Comparison of ENCODE assay signal across 30 cellular contexts in the genomic region with DNA sequence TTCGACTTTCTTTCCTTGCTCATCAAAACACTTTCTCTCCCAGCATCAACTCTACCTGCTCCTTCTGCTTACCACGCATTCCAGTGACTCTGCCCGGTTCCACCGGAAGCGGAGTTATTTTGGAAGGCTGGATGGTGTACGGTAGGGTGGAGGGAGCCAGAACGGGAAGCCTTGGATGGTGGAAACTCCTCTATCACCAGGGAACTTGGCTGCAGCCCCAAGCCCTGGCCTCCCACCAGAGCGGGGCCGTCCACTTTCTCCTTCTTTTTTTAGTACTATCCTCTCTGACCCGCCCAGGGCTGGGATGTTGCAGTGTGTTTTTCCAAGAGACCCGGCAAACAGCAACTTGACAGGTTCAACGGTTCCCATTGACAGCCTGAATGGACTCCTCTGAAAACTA. TPM values are rescaled to one million over a fixed set of nuclear protein-coding genes. Genes with fewer than 3 reads are reported as not detected.
"Had no signal": no experiment of that assay in that cellular context is flagged by ENCODE, and none has a peak within 500 bp of the region (broad histone marks: within the 10 kb centered on the region; RNA-seq: fewer than 3 reads in every experiment).

No MANE protein-coding gene starts in this region.

- H3K4me3 ChIP-seq: Peyer's patch had no signal

- H3K27ac ChIP-seq: brain microvascular endothelial cell, Peyer's patch, VCaP had no signal

- H3K4me1 ChIP-seq: Peyer's patch had no signal

- DNase-seq: activated B cell treated with CpG ODN at 0.5 μM for 24 hours; activated CD4-positive, alpha-beta memory T cell treated with anti-CD3 and anti-CD28 coated beads for 36 hours; activated CD4-positive, alpha-beta T cell treated with anti-CD3 and anti-CD28 coated beads for 4 hours; activated CD4-positive, alpha-beta T cell treated with anti-CD3 and anti-CD28 coated beads, Interleukin-2, amount 50 U/mL, for 1 hour; activated CD4-positive, CD25-positive, alpha-beta regulatory T cell treated with anti-CD3 and anti-CD28 coated beads, Interleukin-2, amount 50 U/mL, for 72 hours; activated CD8-positive, alpha-beta memory T cell treated with anti-CD3 and anti-CD28 coated beads, Interleukin-2, amount 50 U/mL, for 48 hours; activated effector memory CD4-positive, alpha-beta T cell treated with Interleukin-2 at 50 U/mL for 16 hours; activated naive CD4-positive, alpha-beta T cell treated with anti-CD3 and anti-CD28 coated beads, Interleukin-2, amount 10 ng/mL, durations not matched to agents 7 days and 5 days; activated naive CD8-positive, alpha-beta T cell treated with anti-CD3 and anti-CD28 coated beads, Interleukin-2, amount 50 U/mL, for 24 hours; activated T-cell treated with anti-CD3 and anti-CD28 coated beads, Interleukin-2, amount 50 U/mL, for 48 hours; anterior cingulate cortex; brain microvascular endothelial cell; KG1; MM.1S; MV-4-11; NCI-H1092; NCI-H1436 treated with DMSO at 0.1 percent for 48 hours; NCI-H1694 treated with DMSO at 0.1 percent for 48 hours; NCI-H2029; NCI-H345; NCI-H524 treated with DMSO at 0.1 percent for 48 hours; NK-92 treated with Interleukin-12 subunit alpha and Interleukin-12 subunit beta, amount 100 ng/mL, for 24 hours; PC-3; Peyer's patch; RPMI8226; SW 1271; T-helper 1 cell; T-helper 2 cell; T-helper 9 cell had no signal

- H3K27me3 ChIP-seq: brain microvascular endothelial cell, Peyer's patch had no signal

- H3K36me3 ChIP-seq: brain microvascular endothelial cell, Peyer's patch had no signal

- H3K9me3 ChIP-seq: Peyer's patch had no signal

- ATAC-seq: activated naive CD8-positive, alpha-beta T cell treated with anti-CD3 and anti-CD28 coated beads, Interleukin-2, amount 50 U/mL, for 24 hours; PC-3 had no signal

RNA-seq across cellular contexts. Expression of gene ADGRG2, which starts 27.6 kb away (rescaled TPM):
- total RNA-seq: activated B cell treated with CpG ODN at 0.5 μM for 24 hours; activated CD4-positive, alpha-beta memory T cell treated with anti-CD3 and anti-CD28 coated beads for 36 hours had no signal
